In the genomic region with DNA sequence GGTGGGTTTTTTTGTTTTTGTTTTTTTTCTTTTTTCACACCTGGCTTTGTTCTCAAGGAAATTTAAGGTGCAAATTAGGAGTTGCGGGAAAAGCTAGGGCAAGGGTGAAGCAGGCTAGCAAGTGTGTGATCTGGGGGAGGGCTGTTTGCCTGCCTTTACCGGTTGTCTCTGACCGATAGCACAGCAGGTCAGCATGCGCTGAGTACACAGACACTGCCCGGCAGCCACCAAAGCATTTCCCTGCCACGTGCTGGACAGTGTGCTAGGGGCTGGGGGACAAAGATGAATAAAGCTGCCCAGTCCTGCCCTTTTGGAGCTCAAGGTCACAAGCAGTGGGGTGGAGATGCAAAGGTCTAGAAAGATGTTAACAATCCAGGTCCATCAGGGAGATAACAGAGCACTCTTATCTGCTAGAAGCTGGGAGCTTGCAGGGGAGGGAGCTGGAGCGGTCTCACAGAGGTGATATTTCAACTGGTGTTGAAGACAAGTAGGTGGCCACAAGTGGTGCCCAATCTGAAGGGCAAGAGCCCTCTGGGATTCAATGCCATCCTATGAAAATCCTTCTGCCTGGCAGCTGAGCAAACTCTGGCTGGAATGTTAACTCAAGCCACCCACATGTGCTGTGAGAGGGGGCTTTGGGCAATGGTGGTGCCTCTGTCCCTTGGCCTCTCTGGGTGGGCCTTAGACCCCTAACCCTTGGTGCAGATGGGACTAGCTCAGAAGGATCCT, we compare ENCODE assay signal across 1 cellular context.
TF ChIP-seq lines count a peak whose summit lies in the region.

No MANE protein-coding gene starts in this region.

TF ChIP-seq in K562, 482 proteins besides CTCF, POLR2A, EP300 and RAD21 (continued from another document and continues in another):
- no peak for TF ChIP-seq NBN (IDR thresholded peaks at IDR 0.05; ENCODE audit: low read depth)
- no peak for TF ChIP-seq RBBP5 (IDR thresholded peaks at IDR 0.05; ENCODE audit: borderline replicate concordance, insufficient read depth, low read length, poor library complexity, severe bottlenecking)
- TF ChIP-seq, protein P1, sequence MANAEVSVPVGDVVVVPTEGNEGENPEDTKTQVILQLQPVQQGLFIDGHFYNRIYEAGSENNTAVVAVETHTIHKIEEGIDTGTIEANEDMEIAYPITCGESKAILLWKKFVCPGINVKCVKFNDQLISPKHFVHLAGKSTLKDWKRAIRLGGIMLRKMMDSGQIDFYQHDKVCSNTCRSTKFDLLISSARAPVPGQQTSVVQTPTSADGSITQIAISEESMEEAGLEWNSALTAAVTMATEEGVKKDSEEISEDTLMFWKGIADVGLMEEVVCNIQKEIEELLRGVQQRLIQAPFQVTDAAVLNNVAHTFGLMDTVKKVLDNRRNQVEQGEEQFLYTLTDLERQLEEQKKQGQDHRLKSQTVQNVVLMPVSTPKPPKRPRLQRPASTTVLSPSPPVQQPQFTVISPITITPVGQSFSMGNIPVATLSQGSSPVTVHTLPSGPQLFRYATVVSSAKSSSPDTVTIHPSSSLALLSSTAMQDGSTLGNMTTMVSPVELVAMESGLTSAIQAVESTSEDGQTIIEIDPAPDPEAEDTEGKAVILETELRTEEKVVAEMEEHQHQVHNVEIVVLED (CRISPR knock-in tag; IDR thresholded peaks at IDR 0.05): no peak
- no peak for TF ChIP-seq YY1 (IDR thresholded peaks at IDR 0.05; ENCODE audit: borderline replicate concordance in 1 of 3, control insufficient read depth in 1 of 3, extremely low read depth in 1 of 3, insufficient read depth in 3 of 3, insufficient read length in 1 of 3, insufficient replicate concordance in 2 of 3, low read depth in 1 of 3, low read length in 2 of 3)
- TF ChIP-seq, protein P2, sequence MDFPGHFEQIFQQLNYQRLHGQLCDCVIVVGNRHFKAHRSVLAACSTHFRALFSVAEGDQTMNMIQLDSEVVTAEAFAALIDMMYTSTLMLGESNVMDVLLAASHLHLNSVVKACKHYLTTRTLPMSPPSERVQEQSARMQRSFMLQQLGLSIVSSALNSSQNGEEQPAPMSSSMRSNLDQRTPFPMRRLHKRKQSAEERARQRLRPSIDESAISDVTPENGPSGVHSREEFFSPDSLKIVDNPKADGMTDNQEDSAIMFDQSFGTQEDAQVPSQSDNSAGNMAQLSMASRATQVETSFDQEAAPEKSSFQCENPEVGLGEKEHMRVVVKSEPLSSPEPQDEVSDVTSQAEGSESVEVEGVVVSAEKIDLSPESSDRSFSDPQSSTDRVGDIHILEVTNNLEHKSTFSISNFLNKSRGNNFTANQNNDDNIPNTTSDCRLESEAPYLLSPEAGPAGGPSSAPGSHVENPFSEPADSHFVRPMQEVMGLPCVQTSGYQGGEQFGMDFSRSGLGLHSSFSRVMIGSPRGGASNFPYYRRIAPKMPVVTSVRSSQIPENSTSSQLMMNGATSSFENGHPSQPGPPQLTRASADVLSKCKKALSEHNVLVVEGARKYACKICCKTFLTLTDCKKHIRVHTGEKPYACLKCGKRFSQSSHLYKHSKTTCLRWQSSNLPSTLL (IDR thresholded peaks at IDR 0.05): no peak
- TF ChIP-seq ZFP36 (IDR thresholded peaks at IDR 0.05; ENCODE audit: low read depth, low read length, partially characterized antibody): no peak
- TF ChIP-seq ZNF766 (CRISPR knock-in tag; conservative IDR thresholded peaks at IDR 0.05): no peak
- TF ChIP-seq, protein P3, sequence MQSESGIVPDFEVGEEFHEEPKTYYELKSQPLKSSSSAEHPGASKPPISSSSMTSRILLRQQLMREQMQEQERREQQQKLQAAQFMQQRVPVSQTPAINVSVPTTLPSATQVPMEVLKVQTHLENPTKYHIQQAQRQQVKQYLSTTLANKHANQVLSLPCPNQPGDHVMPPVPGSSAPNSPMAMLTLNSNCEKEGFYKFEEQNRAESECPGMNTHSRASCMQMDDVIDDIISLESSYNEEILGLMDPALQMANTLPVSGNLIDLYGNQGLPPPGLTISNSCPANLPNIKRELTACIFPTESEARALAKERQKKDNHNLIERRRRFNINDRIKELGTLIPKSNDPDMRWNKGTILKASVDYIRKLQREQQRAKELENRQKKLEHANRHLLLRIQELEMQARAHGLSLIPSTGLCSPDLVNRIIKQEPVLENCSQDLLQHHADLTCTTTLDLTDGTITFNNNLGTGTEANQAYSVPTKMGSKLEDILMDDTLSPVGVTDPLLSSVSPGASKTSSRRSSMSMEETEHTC (IDR thresholded peaks at IDR 0.05): no peak
- no peak for TF ChIP-seq ZNF764 (CRISPR knock-in tag; IDR thresholded peaks at IDR 0.05; ENCODE audit: low read depth)
- TF ChIP-seq SIRT6 (IDR thresholded peaks at IDR 0.05; ENCODE audit: low read depth, low read length): no peak
- no peak for TF ChIP-seq DDX20 (tag; IDR thresholded peaks at IDR 0.05; ENCODE audit: low read depth)
- no peak for TF ChIP-seq GABPB2 (CRISPR knock-in tag; conservative IDR thresholded peaks at IDR 0.05)
- no peak for TF ChIP-seq MEF2D (tag; conservative IDR thresholded peaks at IDR 0.05; ENCODE audit: low read depth)
- TF ChIP-seq FOSL1 (tag; conservative IDR thresholded peaks at IDR 0.05): peak; percentile 24; the same call in 1 of the 2 replicates
- TF ChIP-seq FIP1L1 (IDR thresholded peaks at IDR 0.05; ENCODE audit: low read depth, low read length, poor library complexity, severe bottlenecking): no peak
- no peak for TF ChIP-seq PHF21A (IDR thresholded peaks at IDR 0.05; ENCODE audit: borderline replicate concordance, low read depth)
- no peak for TF ChIP-seq KDM4B (IDR thresholded peaks at IDR 0.05; ENCODE audit: borderline replicate concordance in 2 of 2, low read depth in 1 of 2)
- TF ChIP-seq ZNF589 (CRISPR knock-in tag; IDR thresholded peaks at IDR 0.05; ENCODE audit: low read depth): no peak
- no peak for TF ChIP-seq E2F3 (CRISPR knock-in tag; IDR thresholded peaks at IDR 0.05)
- TF ChIP-seq, protein P4, sequence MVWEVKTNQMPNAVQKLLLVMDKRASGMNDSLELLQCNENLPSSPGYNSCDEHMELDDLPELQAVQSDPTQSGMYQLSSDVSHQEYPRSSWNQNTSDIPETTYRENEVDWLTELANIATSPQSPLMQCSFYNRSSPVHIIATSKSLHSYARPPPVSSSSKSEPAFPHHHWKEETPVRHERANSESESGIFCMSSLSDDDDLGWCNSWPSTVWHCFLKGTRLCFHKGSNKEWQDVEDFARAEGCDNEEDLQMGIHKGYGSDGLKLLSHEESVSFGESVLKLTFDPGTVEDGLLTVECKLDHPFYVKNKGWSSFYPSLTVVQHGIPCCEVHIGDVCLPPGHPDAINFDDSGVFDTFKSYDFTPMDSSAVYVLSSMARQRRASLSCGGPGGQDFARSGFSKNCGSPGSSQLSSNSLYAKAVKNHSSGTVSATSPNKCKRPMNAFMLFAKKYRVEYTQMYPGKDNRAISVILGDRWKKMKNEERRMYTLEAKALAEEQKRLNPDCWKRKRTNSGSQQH (CRISPR knock-in tag; IDR thresholded peaks at IDR 0.05): no peak
- TF ChIP-seq FOS (IDR thresholded peaks at IDR 0.05; ENCODE audit: extremely low read depth, insufficient read length): no peak
- no peak for TF ChIP-seq CREB1 (IDR thresholded peaks at IDR 0.05)
- no peak for TF ChIP-seq CREB1 (CRISPR knock-in tag; IDR thresholded peaks at IDR 0.05)
- TF ChIP-seq LARP7 (IDR thresholded peaks at IDR 0.05): no peak
- TF ChIP-seq MCM2 (IDR thresholded peaks at IDR 0.05; ENCODE audit: low read depth): no peak
- TF ChIP-seq, protein P5, sequence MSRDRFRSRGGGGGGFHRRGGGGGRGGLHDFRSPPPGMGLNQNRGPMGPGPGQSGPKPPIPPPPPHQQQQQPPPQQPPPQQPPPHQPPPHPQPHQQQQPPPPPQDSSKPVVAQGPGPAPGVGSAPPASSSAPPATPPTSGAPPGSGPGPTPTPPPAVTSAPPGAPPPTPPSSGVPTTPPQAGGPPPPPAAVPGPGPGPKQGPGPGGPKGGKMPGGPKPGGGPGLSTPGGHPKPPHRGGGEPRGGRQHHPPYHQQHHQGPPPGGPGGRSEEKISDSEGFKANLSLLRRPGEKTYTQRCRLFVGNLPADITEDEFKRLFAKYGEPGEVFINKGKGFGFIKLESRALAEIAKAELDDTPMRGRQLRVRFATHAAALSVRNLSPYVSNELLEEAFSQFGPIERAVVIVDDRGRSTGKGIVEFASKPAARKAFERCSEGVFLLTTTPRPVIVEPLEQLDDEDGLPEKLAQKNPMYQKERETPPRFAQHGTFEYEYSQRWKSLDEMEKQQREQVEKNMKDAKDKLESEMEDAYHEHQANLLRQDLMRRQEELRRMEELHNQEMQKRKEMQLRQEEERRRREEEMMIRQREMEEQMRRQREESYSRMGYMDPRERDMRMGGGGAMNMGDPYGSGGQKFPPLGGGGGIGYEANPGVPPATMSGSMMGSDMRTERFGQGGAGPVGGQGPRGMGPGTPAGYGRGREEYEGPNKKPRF (IDR thresholded peaks at IDR 0.05; ENCODE audit: low read depth, low read length): no peak
- TF ChIP-seq, protein P6, sequence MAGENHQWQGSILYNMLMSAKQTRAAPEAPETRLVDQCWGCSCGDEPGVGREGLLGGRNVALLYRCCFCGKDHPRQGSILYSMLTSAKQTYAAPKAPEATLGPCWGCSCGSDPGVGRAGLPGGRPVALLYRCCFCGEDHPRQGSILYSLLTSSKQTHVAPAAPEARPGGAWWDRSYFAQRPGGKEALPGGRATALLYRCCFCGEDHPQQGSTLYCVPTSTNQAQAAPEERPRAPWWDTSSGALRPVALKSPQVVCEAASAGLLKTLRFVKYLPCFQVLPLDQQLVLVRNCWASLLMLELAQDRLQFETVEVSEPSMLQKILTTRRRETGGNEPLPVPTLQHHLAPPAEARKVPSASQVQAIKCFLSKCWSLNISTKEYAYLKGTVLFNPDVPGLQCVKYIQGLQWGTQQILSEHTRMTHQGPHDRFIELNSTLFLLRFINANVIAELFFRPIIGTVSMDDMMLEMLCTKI (IDR thresholded peaks at IDR 0.05; ENCODE audit: partially characterized antibody): no peak
- TF ChIP-seq COPS2 (conservative IDR thresholded peaks at IDR 0.05): no peak
- TF ChIP-seq KLF13 (tag; IDR thresholded peaks at IDR 0.05; ENCODE audit: borderline replicate concordance, low read depth): no peak
- peak; percentile 40; the same call in 1 of the 2 replicates for TF ChIP-seq NFIC (IDR thresholded peaks at IDR 0.05)
- no peak for TF ChIP-seq MCM3 (IDR thresholded peaks at IDR 0.05)
- TF ChIP-seq, protein P7, sequence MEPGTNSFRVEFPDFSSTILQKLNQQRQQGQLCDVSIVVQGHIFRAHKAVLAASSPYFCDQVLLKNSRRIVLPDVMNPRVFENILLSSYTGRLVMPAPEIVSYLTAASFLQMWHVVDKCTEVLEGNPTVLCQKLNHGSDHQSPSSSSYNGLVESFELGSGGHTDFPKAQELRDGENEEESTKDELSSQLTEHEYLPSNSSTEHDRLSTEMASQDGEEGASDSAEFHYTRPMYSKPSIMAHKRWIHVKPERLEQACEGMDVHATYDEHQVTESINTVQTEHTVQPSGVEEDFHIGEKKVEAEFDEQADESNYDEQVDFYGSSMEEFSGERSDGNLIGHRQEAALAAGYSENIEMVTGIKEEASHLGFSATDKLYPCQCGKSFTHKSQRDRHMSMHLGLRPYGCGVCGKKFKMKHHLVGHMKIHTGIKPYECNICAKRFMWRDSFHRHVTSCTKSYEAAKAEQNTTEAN (CRISPR knock-in tag; IDR thresholded peaks at IDR 0.05): no peak
- TF ChIP-seq FOXK1 (CRISPR knock-in tag; IDR thresholded peaks at IDR 0.05; ENCODE audit: borderline replicate concordance): no peak
- no peak for TF ChIP-seq DIDO1 (tag; IDR thresholded peaks at IDR 0.05; ENCODE audit: low read depth)
- TF ChIP-seq ZNF384 (IDR thresholded peaks at IDR 0.05; ENCODE audit: low read depth, low read length): no peak
- TF ChIP-seq ZNF76 (CRISPR knock-in tag; IDR thresholded peaks at IDR 0.05; ENCODE audit: borderline replicate concordance): no peak
- TF ChIP-seq ZNF24 (IDR thresholded peaks at IDR 0.05): no peak
- TF ChIP-seq, protein P8, sequence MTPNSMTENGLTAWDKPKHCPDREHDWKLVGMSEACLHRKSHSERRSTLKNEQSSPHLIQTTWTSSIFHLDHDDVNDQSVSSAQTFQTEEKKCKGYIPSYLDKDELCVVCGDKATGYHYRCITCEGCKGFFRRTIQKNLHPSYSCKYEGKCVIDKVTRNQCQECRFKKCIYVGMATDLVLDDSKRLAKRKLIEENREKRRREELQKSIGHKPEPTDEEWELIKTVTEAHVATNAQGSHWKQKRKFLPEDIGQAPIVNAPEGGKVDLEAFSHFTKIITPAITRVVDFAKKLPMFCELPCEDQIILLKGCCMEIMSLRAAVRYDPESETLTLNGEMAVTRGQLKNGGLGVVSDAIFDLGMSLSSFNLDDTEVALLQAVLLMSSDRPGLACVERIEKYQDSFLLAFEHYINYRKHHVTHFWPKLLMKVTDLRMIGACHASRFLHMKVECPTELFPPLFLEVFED (CRISPR knock-in tag; conservative IDR thresholded peaks at IDR 0.05): no peak
- TF ChIP-seq ZNF77 (CRISPR knock-in tag; IDR thresholded peaks at IDR 0.05): no peak
- no peak for TF ChIP-seq PHB (CRISPR knock-in tag; IDR thresholded peaks at IDR 0.05)
- TF ChIP-seq, protein P9, sequence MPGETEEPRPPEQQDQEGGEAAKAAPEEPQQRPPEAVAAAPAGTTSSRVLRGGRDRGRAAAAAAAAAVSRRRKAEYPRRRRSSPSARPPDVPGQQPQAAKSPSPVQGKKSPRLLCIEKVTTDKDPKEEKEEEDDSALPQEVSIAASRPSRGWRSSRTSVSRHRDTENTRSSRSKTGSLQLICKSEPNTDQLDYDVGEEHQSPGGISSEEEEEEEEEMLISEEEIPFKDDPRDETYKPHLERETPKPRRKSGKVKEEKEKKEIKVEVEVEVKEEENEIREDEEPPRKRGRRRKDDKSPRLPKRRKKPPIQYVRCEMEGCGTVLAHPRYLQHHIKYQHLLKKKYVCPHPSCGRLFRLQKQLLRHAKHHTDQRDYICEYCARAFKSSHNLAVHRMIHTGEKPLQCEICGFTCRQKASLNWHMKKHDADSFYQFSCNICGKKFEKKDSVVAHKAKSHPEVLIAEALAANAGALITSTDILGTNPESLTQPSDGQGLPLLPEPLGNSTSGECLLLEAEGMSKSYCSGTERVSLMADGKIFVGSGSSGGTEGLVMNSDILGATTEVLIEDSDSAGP (CRISPR knock-in tag; IDR thresholded peaks at IDR 0.05): no peak
- TF ChIP-seq MAZ (CRISPR knock-in tag; conservative IDR thresholded peaks at IDR 0.05 in 1 of 2, IDR thresholded peaks at IDR 0.05 in 1 of 2): peak; percentile 31 to 58; a peak in 3 of 4 replicates
- no peak for TF ChIP-seq CBX1 (IDR thresholded peaks at IDR 0.05; ENCODE audit: low read depth)
- TF ChIP-seq MED1 (CRISPR knock-in tag; IDR thresholded peaks at IDR 0.05; ENCODE audit: borderline replicate concordance): no peak
- TF ChIP-seq ZNF444 (CRISPR knock-in tag; IDR thresholded peaks at IDR 0.05): no peak
- TF ChIP-seq MBD2 (IDR thresholded peaks at IDR 0.05; ENCODE audit: borderline replicate concordance, low read depth): no peak
- no peak for TF ChIP-seq PHB2 (IDR thresholded peaks at IDR 0.05; ENCODE audit: low read depth)
- peak; percentile 33; the same call in 1 of the 2 replicates for TF ChIP-seq TARDBP (IDR thresholded peaks at IDR 0.05)
